In the genomic region with DNA sequence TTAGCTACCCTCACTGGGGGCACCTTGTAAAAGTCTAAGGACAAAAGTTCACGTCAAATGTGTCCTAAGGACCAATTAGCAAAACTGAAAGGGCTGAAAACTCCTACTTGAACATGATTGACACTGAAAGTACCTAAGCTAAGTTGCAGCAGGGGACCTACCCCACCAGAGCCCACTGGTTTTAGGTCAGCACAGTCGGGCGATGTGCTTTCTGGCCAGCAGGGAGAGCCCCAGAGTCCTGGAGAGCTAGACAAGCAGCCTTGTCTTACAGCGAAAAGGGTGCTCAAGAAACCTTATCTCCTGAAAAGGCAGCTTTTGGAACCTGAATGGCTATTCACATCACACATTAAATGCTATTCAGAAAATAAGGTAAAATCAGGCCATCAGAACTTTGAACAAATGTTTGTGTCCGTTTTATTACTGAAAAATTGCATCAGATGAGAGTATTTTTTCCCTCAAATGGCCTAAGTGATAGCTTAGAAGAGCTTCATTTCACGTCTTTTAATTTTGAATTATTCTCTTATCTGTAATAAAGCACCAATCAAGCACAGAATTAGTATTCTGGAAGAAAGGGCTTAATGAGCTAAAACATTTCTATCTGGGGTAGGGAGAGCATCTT, we compare ENCODE assay signal across 8 cellular contexts. TPM values are rescaled to one million over a fixed set of nuclear protein-coding genes. Genes with fewer than 3 reads are reported as not detected.
DNase-seq lines count a peak whose midpoint lies in the region; ATAC-seq and TF ChIP-seq lines count a peak whose summit lies in the region.

No MANE protein-coding gene starts in this region.

- no peaks in the 10 kb centered on the region for H3K4me1 ChIP-seq in left ventricle myocardium inferior
- no peaks in the 10 kb centered on the region for H3K4me1 ChIP-seq in right cardiac atrium (ENCODE audit: control insufficient read depth, insufficient read depth, low read length)
- H3K4me1 ChIP-seq in uterus: no peaks in the 10 kb centered on the region

- no peak overlapping the region for H3K27ac ChIP-seq in left ventricle myocardium inferior (replicated peaks)
- H3K27ac ChIP-seq in right cardiac atrium (ENCODE audit: low read length): no peak overlapping the region
- no peak overlapping the region for H3K27ac ChIP-seq in uterus

- no peak overlapping the region for H3K27ac Mint-ChIP-seq in activated CD4-positive, alpha-beta T cell treated with anti-CD3 and anti-CD28 coated beads for 36 hours

- ATAC-seq in right cardiac atrium (no peak), GM21515 (IDR thresholded peaks at IDR 0.05; ENCODE audit: unreplicated experiment) (no peak)
- peak; percentile 69 for ATAC-seq in activated CD4-positive, alpha-beta T cell treated with anti-CD3 and anti-CD28 coated beads for 36 hours

- peaks cover 49% of the 10 kb centered on the region for H3K9me3 ChIP-seq in left ventricle myocardium inferior (replicated peaks)
- H3K9me3 ChIP-seq in right cardiac atrium (ENCODE audit: control insufficient read depth, low read length): no peaks in the 10 kb centered on the region
- no peaks in the 10 kb centered on the region for H3K9me3 ChIP-seq in uterus

- no peak overlapping the region for H3K4me3 ChIP-seq in left ventricle myocardium inferior
- no peak overlapping the region for H3K4me3 ChIP-seq in right cardiac atrium (ENCODE audit: low read length)
- H3K4me3 ChIP-seq in uterus: no peak overlapping the region

- peaks cover 20% of the 10 kb centered on the region for H3K4me1 Mint-ChIP-seq in activated CD4-positive, alpha-beta T cell treated with anti-CD3 and anti-CD28 coated beads for 36 hours

- intact Hi-C loops in left ventricle myocardium inferior (cut with micrococcal nuclease): no loop called here
- intact Hi-C loops in right cardiac atrium (cut with DNase I): no loop called here
- intact Hi-C loops in activated CD4-positive, alpha-beta T cell treated with anti-CD3 and anti-CD28 coated beads for 36 hours (cut with DNase I, micrococcal nuclease): no loop called here
- intact Hi-C loops in uterus (cut with DNase I; ENCODE audit: low total_unique reads): no loop called here

- peaks cover 13% of the 10 kb centered on the region for H3K9me3 Mint-ChIP-seq in activated CD4-positive, alpha-beta T cell treated with anti-CD3 and anti-CD28 coated beads for 36 hours (ENCODE audit: low read depth)

- WGBS in right cardiac atrium: 31% methylated on average over 6 of the region's 6 CpGs

- POLR2A ChIA-PET in activated CD4-positive, alpha-beta T cell treated with anti-CD3 and anti-CD28 coated beads for 36 hours (lab: Charles Lee): interaction anchor here (0.8 to 1.1 kb wide), 2 partner anchors 52 to 55 kb away, joined by 3 read pairs; no protein-coding TSS in a partner anchor

- TF ChIP-seq CTCF in left ventricle myocardium inferior (IDR thresholded peaks at IDR 0.05; ENCODE audit: borderline replicate concordance): peak; percentile 30
- no peak for TF ChIP-seq CTCF in uterus (IDR thresholded peaks at IDR 0.05)

- H3K4me3 Mint-ChIP-seq in activated CD4-positive, alpha-beta T cell treated with anti-CD3 and anti-CD28 coated beads for 36 hours: no peak overlapping the region

- no peak for TF ChIP-seq POLR2A in erythroblast (IDR thresholded peaks at IDR 0.05; ENCODE audit: low read length)
- TF ChIP-seq POLR2A in uterus (IDR thresholded peaks at IDR 0.05): no peak

- in situ Hi-C loops in KBM-7 (cut with MboI; ENCODE audit: low pct_unique_long_range_greater_than_20kb, low sequenced_read_pairs): no loop called here

- H3K27me3 ChIP-seq in left ventricle myocardium inferior (ENCODE audit: low read depth) (peaks cover 51% of the 10 kb centered on the region), right cardiac atrium (ENCODE audit: control insufficient read depth, insufficient read depth) (no peaks in the 10 kb centered on the region), uterus (no peaks in the 10 kb centered on the region)

- H3K36me3 Mint-ChIP-seq in activated CD4-positive, alpha-beta T cell treated with anti-CD3 and anti-CD28 coated beads for 36 hours (ENCODE audit: low read depth): peaks cover 2% of the 10 kb centered on the region

- CTCF ChIA-PET in activated CD4-positive, alpha-beta T cell treated with anti-CD3 and anti-CD28 coated beads for 36 hours (lab: Charles Lee): interaction anchor here (0.6 to 2.6 kb wide), 21 partner anchors 9 to 1924 kb away, joined by 3 to 28 read pairs (median 4); no protein-coding TSS in a partner anchor

- no peaks in the 10 kb centered on the region for H3K27me3 Mint-ChIP-seq in activated CD4-positive, alpha-beta T cell treated with anti-CD3 and anti-CD28 coated beads for 36 hours

- no peak for DNase-seq in left ventricle myocardium inferior
- no peak for DNase-seq in right cardiac atrium
- DNase-seq in KBM-7: peak; percentile 57
- peak; percentile 73 for DNase-seq in activated CD4-positive, alpha-beta T cell treated with anti-CD3 and anti-CD28 coated beads for 36 hours
- DNase-seq in erythroblast (lab: John Stamatoyannopoulos, UW): peak; percentile 17 to 20
- DNase-seq in stimulated activated CD4-positive, alpha-beta T cell treated with anti-CD3 and anti-CD28 coated beads, Interleukin-2, amount 100 ng/mL, for 48 hours: peak; percentile 29 to 42
- DNase-seq in uterus: no peak

- H3K36me3 ChIP-seq in left ventricle myocardium inferior (no peaks in the 10 kb centered on the region), uterus (no peaks in the 10 kb centered on the region)

RNA-seq across cellular contexts. Expression of gene MKI67, which starts 52.2 kb away (rescaled TPM):
- total RNA-seq in left ventricle myocardium inferior (1.2 TPM), right cardiac atrium (1 to 10 TPM in 2 of 4 donors, under 1 TPM in 2; 0.11 to 4.9 (median 1.8) TPM), uterus (10 to 100 TPM in 1 of 4 donors, under 1 TPM in 3; under 0.01 to 16.9 (median 0.56) TPM)
- 0.05 TPM for polyA plus RNA-seq in right cardiac atrium
- total RNA-seq in activated CD4-positive, alpha-beta T cell treated with anti-CD3 and anti-CD28 coated beads for 36 hours: 100 to 1,000 TPM; 234 to 244 TPM

Comparison
In these comparisons a context has a peak if more than half of its experiments do, and no peak if none do; other contexts are left out.
1. DNase-seq: peak in KBM-7 (single experiment), activated CD4-positive, alpha-beta T cell treated with anti-CD3 and anti-CD28 coated beads for 36 hours (single experiment), erythroblast (2 of 2) and stimulated activated CD4-positive, alpha-beta T cell treated with anti-CD3 and anti-CD28 coated beads, Interleukin-2, amount 100 ng/mL, for 48 hours (2 of 2); none in left ventricle myocardium inferior (single experiment), right cardiac atrium (0 of 3) and uterus (0 of 2).
2. RNA of gene MKI67, which starts 52.2 kb away (total RNA-seq): 234 to 244 TPM in activated CD4-positive, alpha-beta T cell treated with anti-CD3 and anti-CD28 coated beads for 36 hours; 0.11 to 4.9 TPM in right cardiac atrium, 1.2 TPM in left ventricle myocardium inferior (single experiment) and under 0.01 to 16.9 TPM in uterus; every median in the first group is over 10 times any median in the second.